ENCODE assay signal across 8 cellular contexts in genomic region chr2:102355526-102356380, GRCh38. TPM values are rescaled to one million over a fixed set of nuclear protein-coding genes. Genes with fewer than 3 reads are reported as not detected.
DNase-seq lines count a peak whose midpoint lies in the region; ATAC-seq and TF ChIP-seq lines count a peak whose summit lies in the region.

A gene with protein sequence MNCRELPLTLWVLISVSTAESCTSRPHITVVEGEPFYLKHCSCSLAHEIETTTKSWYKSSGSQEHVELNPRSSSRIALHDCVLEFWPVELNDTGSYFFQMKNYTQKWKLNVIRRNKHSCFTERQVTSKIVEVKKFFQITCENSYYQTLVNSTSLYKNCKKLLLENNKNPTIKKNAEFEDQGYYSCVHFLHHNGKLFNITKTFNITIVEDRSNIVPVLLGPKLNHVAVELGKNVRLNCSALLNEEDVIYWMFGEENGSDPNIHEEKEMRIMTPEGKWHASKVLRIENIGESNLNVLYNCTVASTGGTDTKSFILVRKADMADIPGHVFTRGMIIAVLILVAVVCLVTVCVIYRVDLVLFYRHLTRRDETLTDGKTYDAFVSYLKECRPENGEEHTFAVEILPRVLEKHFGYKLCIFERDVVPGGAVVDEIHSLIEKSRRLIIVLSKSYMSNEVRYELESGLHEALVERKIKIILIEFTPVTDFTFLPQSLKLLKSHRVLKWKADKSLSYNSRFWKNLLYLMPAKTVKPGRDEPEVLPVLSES (plus strand): TSS chr2:102355796. CDS start chr2:102362661, 6,865 bp downstream.

- DNase-seq in G401 (ENCODE audit: low spot score): peak; percentile 4
- no peak for DNase-seq in Jurkat, Clone E6-1 (ENCODE audit: low read depth, low spot score)
- peak in 46 of 56 donors; percentile 2 to 70 (median 20) for DNase-seq in amygdala (lab: John Stamatoyannopoulos, UW)
- peak; percentile 60 for DNase-seq in hepatic stellate cell (ENCODE audit: low spot score)
- peak; percentile 6 for DNase-seq in retinal pigment epithelial cell (ENCODE audit: low read depth)
- DNase-seq in NCI-H187 (lab: John Stamatoyannopoulos, UW): no peak

- peak within 1 kb of the TSS; percentile 36 for H3K4me3 ChIP-seq in Jurkat, Clone E6-1 (ENCODE audit: low read length)
- H3K4me3 ChIP-seq in retinal pigment epithelial cell (ENCODE audit: low read length): peak within 1 kb of the TSS; percentile 59

- peak; percentile 87 for ATAC-seq in GM21717 (IDR thresholded peaks at IDR 0.05; ENCODE audit: unreplicated experiment)

- in situ Hi-C loops in G401 (cut with HindIII; ENCODE audit: low sequenced_read_pairs): no loop called here

- TF ChIP-seq CTCF in retinal pigment epithelial cell (conservative IDR thresholded peaks at IDR 0.05; ENCODE audit: low read depth, low read length): peak; percentile 64

- no peaks in the 10 kb centered on the region for H3K27me3 Mint-ChIP-seq in T-helper 1 cell treated with Interleukin-12 subunit alpha and Interleukin-12 subunit beta and Interleukin-4 antibody, amounts not matched to agents 30 μg/mL and 1 μg/mL, for 36 hours (ENCODE audit: low read depth)

- H3K27ac Mint-ChIP-seq in T-helper 1 cell treated with Interleukin-12 subunit alpha and Interleukin-12 subunit beta and Interleukin-4 antibody, amounts not matched to agents 30 μg/mL and 1 μg/mL, for 36 hours: peak within 1 kb of the TSS; percentile 95

- peaks cover 28% of the 10 kb centered on the region for H3K36me3 Mint-ChIP-seq in T-helper 1 cell treated with Interleukin-12 subunit alpha and Interleukin-12 subunit beta and Interleukin-4 antibody, amounts not matched to agents 30 μg/mL and 1 μg/mL, for 36 hours (ENCODE audit: low read depth)

- H3K9me3 Mint-ChIP-seq in T-helper 1 cell treated with Interleukin-12 subunit alpha and Interleukin-12 subunit beta and Interleukin-4 antibody, amounts not matched to agents 30 μg/mL and 1 μg/mL, for 36 hours: no peaks in the 10 kb centered on the region

- H3K4me1 Mint-ChIP-seq in T-helper 1 cell treated with Interleukin-12 subunit alpha and Interleukin-12 subunit beta and Interleukin-4 antibody, amounts not matched to agents 30 μg/mL and 1 μg/mL, for 36 hours (ENCODE audit: low read depth): peaks cover 39% of the 10 kb centered on the region

- H3K4me3 Mint-ChIP-seq in T-helper 1 cell treated with Interleukin-12 subunit alpha and Interleukin-12 subunit beta and Interleukin-4 antibody, amounts not matched to agents 30 μg/mL and 1 μg/mL, for 36 hours: peak within 1 kb of the TSS; percentile 98

RNA-seq across cellular contexts. Expression of the gene that starts here (rescaled TPM):
- total RNA-seq in G401 (2014; rRNA removed; shearing (Covaris generic)): not detected in 2 replicates
- 0.39 TPM for polyA plus RNA-seq in Jurkat, Clone E6-1 (2012; ENCODE audit: insufficient read depth, insufficient read length)

Comparison
In these comparisons a context has a peak if more than half of its experiments do, and no peak if none do; other contexts are left out.
1. Peak in DNase-seq in G401; RNA of the gene not detected or under 1 TPM.
2. DNase-seq: peak in amygdala (46 of 56), hepatic stellate cell (single experiment) and retinal pigment epithelial cell (single experiment); none in Jurkat, Clone E6-1 (single experiment) and NCI-H187 (0 of 2).